In the genomic region with DNA sequence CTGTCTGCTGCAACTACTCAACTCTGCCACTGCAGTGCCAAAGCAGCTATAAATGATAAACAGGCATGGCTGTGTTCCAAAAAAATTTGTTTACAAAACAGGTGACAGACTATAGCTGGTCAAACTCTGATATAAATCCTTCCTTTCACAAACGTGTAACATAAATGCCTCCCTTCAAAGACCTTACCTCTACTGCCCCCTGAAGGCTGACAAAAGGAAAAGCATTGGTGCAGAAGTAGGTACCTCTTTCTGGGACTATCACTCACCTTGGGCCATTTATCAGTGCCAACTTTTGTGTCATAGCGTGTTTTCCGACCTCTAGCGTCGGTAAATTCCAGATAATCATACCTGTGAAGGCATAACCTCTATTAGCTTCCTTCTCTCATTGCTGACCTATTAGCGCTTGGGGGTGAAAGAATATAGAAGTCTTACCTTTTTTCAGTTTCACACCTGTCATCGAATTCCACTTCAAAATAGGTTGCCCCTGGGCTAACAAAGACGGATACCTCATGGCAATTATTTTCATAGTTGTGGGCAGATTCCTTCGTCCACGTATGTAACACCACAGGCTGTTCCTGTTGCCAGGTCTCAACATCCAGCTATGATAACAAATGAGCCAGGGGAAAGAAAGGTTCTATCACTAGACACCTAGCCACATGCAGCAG, we compare ENCODE assay signal across 8 cellular contexts.
DNase-seq lines count a peak whose midpoint lies in the region; ATAC-seq and TF ChIP-seq lines count a peak whose summit lies in the region.

No MANE protein-coding gene starts in this region.

- DNase-seq in DMS 273 (lab: John Stamatoyannopoulos, UW; ENCODE audit: unreplicated experiment) (peak; percentile 56), NT2/D1 (ENCODE audit: low read depth, low spot score) (peak; percentile 42), colonic mucosa (no peak), lung microvascular endothelial cell (ENCODE audit: low read depth in 2 of 2) (peak; percentile 58 to 69)
- DNase-seq in activated CD8-positive, alpha-beta memory T cell treated with anti-CD3 and anti-CD28 coated beads, Interleukin-2, amount 50 U/mL, for 4 hours = no peak
- no peak for DNase-seq in NK-92 treated with Interleukin-12 subunit alpha and Interleukin-12 subunit beta, amount 100 ng/mL, for 24 hours (lab: John Stamatoyannopoulos, UW)

- H3K27ac ChIP-seq in colonic mucosa = no peak overlapping the region

- ATAC-seq in GM18907 (IDR thresholded peaks at IDR 0.05; ENCODE audit: unreplicated experiment) = peak; percentile 31
- peak; percentile 35 for ATAC-seq in HG03196 (IDR thresholded peaks at IDR 0.05; ENCODE audit: unreplicated experiment)

- TF ChIP-seq CTCF in colonic mucosa (IDR thresholded peaks at IDR 0.05) = peak; percentile 55

- intact Hi-C loops in colonic mucosa (cut with DNase I) = loop anchor here (10.0 kb wide), 1 partner anchor 160 kb away; the partner anchor contains the start of gene P2RX1

- H3K9me3 ChIP-seq in NT2/D1 (ENCODE audit: insufficient read depth, low read length) = no peaks in the 10 kb centered on the region
- no peaks in the 10 kb centered on the region for H3K9me3 ChIP-seq in colonic mucosa

- H3K27me3 ChIP-seq in NT2/D1 (ENCODE audit: insufficient read depth, insufficient read length) (no peaks in the 10 kb centered on the region), colonic mucosa (no peaks in the 10 kb centered on the region)

- no peak overlapping the region for H3K9ac ChIP-seq in NT2/D1 (ENCODE audit: insufficient read length, low read depth)
- no peak overlapping the region for H3K9ac ChIP-seq in colonic mucosa (ENCODE audit: low read depth in 2 of 2, low read length in 2 of 2)

- H3K4me1 ChIP-seq in NT2/D1 (ENCODE audit: insufficient read depth, insufficient read length) = no peaks in the 10 kb centered on the region
- H3K4me1 ChIP-seq in colonic mucosa = no peaks in the 10 kb centered on the region

- H3K36me3 ChIP-seq in NT2/D1 (ENCODE audit: insufficient read depth, insufficient read length, low read length) = peaks cover 74% of the 10 kb centered on the region
- peaks cover 39% of the 10 kb centered on the region for H3K36me3 ChIP-seq in colonic mucosa

- H3K4me3 ChIP-seq in NT2/D1 (ENCODE audit: insufficient read length, low read depth) (no peak overlapping the region), colonic mucosa (no peak overlapping the region)

Comparison
In these comparisons a context has a peak if more than half of its experiments do, and no peak if none do; other contexts are left out.
1. DNase-seq: peak in DMS 273 (single experiment), NT2/D1 (single experiment) and lung microvascular endothelial cell (2 of 2); none in colonic mucosa (single experiment), activated CD8-positive, alpha-beta memory T cell treated with anti-CD3 and anti-CD28 coated beads, Interleukin-2, amount 50 U/mL, for 4 hours (single experiment) and NK-92 treated with Interleukin-12 subunit alpha and Interleukin-12 subunit beta, amount 100 ng/mL, for 24 hours (single experiment).